Comparison of ENCODE assay signal across 20 cellular contexts in the genomic region with DNA sequence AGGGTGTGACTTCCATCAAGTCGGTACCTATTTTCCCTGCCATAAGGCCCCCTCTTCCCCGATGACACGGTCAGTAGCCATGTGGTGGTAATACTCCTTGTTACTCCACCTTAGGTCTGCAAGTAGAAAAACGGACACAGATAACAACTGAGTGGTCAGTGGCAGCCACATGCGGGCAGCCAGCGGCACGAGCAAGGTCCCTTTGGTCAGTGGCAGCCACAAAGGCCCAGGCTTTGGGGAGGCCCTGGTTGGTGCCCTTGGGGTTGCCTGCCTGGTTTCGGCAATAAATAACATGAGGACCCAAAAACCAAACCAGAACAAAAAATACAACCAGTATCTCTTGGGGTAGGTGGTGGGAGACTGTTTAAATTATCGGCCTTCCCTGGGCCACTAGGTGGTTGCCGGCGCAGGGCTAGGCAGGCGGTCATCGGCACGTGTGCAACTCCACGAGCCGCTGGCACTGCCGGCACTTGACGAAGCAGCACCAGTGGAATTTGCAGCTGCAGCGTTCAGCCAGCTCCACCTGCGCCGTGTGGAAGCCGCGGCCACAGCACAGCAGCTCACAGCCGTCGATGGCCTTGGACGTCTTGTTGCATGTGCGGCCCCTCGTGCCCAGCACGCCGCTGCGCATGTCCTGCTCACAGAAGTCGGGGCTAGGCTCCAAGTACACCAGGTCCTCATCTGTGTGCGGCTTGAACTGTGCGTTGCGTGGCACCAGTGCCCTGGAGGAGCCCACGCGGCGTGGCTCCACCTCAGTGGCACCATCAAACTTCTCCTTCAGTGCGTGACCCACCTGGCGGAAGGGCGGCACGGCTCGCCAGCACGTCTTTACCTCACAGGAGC. TPM values are rescaled to one million over a fixed set of nuclear protein-coding genes. Genes with fewer than 3 reads are reported as not detected.
A peak's percentile ranks its signal among the peaks of the same experiment; 100 is the strongest.
DNase-seq lines count a peak whose midpoint lies in the region; ATAC-seq and TF ChIP-seq lines count a peak whose summit lies in the region.
"Had no signal": no experiment of that assay in that cellular context is flagged by ENCODE, and none has a peak within 500 bp of the region (broad histone marks: within the 10 kb centered on the region; RNA-seq: fewer than 3 reads in every experiment).

No MANE protein-coding gene starts in this region.

- H3K9me3 Mint-ChIP-seq in brain = no peaks in the 10 kb centered on the region
- H3K9me3 Mint-ChIP-seq: activated CD4-positive, alpha-beta memory T cell treated with anti-CD3 and anti-CD28 coated beads, Interleukin-2, amount 10 ng/mL, durations not matched to agents 7 days and 5 days had no signal

- no peak for TF ChIP-seq EP300 in neural cell (conservative IDR thresholded peaks at IDR 0.05; ENCODE audit: poor library complexity, severe bottlenecking)

- H3K27ac Mint-ChIP-seq in brain = peak overlapping the region in 3 of 5 experiments; percentile 5 to 79 (median 71)

- TF ChIP-seq RAD21 in neural cell (conservative IDR thresholded peaks at IDR 0.05) = no peak

- H2AFZ ChIP-seq in neural cell (ENCODE audit: low read depth, low read length) = no peak overlapping the region

- TF ChIP-seq CTCF in right atrium auricular region (IDR thresholded peaks at IDR 0.05) (no peak), brain (conservative IDR thresholded peaks at IDR 0.05) (no peak), neural cell (IDR thresholded peaks at IDR 0.05; ENCODE audit: poor library complexity, severe bottlenecking) (no peak)

- peaks cover 0 to 25% of the 10 kb centered on the region in 2 donors for H3K4me1 ChIP-seq in right atrium auricular region

- no peak overlapping the region for H3K9ac ChIP-seq in neural cell (ENCODE audit: low read length)

- no peaks in the 10 kb centered on the region for H3F3A ChIP-seq in neural cell (ENCODE audit: insufficient read depth, low read length, poor library complexity, severe bottlenecking)

- no peak overlapping the region for H3K27ac ChIP-seq in right atrium auricular region
- no peak overlapping the region for H3K27ac ChIP-seq in neural cell (ENCODE audit: low read length)
- H3K27ac ChIP-seq: vagina had no signal

- DNase-seq in left cardiac atrium (peak; percentile 18), right atrium auricular region (ENCODE audit: low spot score) (no peak), GM19240 (ENCODE audit: insufficient read length, low spot score) (no peak), DMS 273 treated with DMSO at 0.1 percent for 48 hours (lab: John Stamatoyannopoulos, UW) (no peak)
- no peak for DNase-seq in activated CD8-positive, alpha-beta memory T cell treated with anti-CD3 and anti-CD28 coated beads for 24 hours
- DNase-seq: activated CD4-positive, alpha-beta memory T cell treated with anti-CD3 and anti-CD28 coated beads, Interleukin-2, amount 10 ng/mL, durations not matched to agents 7 days and 5 days; activated CD4-positive, CD25-positive, alpha-beta regulatory T cell; activated naive CD4-positive, alpha-beta T cell treated with Interleukin-2 at 50 U/mL for 16 hours; C1 segment of cervical spinal cord; caudate nucleus; IMR-90; NCI-H2029 treated with DMSO at 0.1 percent for 48 hours; NCI-H2227 treated with DMSO at 0.1 percent for 48 hours; occipital lobe; small intestine; T1000 had no signal

- intact Hi-C loops in left cardiac atrium (cut with DNase I) = no loop called here

- H3K9me3 ChIP-seq in right atrium auricular region (no peaks in the 10 kb centered on the region), neural cell (ENCODE audit: low read length) (no peaks in the 10 kb centered on the region)
- H3K9me3 ChIP-seq: vagina had no signal

- H4K20me1 ChIP-seq in neural cell (ENCODE audit: insufficient read depth) = no peaks in the 10 kb centered on the region

- H3K36me3 Mint-ChIP-seq in brain = peaks cover 10% of the 10 kb centered on the region

- H3K27me3 Mint-ChIP-seq in brain = peaks cover 3% of the 10 kb centered on the region
- H3K27me3 Mint-ChIP-seq: activated CD4-positive, alpha-beta memory T cell treated with anti-CD3 and anti-CD28 coated beads, Interleukin-2, amount 10 ng/mL, durations not matched to agents 7 days and 5 days had no signal

- H3K79me2 ChIP-seq in neural cell (replicated peaks; ENCODE audit: insufficient read depth, low read length) = no peaks in the 10 kb centered on the region

- peaks cover 58% of the 10 kb centered on the region for H3K4me1 Mint-ChIP-seq in brain

- H3K27me3 ChIP-seq in right atrium auricular region (no peaks in the 10 kb centered on the region), neural cell (ENCODE audit: insufficient read depth, low read depth, low read length) (no peaks in the 10 kb centered on the region)
- H3K27me3 ChIP-seq: vagina had no signal

- no peak overlapping the region for H3K4me3 Mint-ChIP-seq in brain
- H3K4me3 Mint-ChIP-seq: activated CD4-positive, alpha-beta memory T cell treated with anti-CD3 and anti-CD28 coated beads, Interleukin-2, amount 10 ng/mL, durations not matched to agents 7 days and 5 days had no signal

- no peaks in the 10 kb centered on the region for H3K9me2 ChIP-seq in neural cell (ENCODE audit: insufficient read depth, low read length)

- peaks cover 12% of the 10 kb centered on the region for H3K36me3 ChIP-seq in right atrium auricular region
- no peaks in the 10 kb centered on the region for H3K36me3 ChIP-seq in neural cell (ENCODE audit: insufficient read depth, low read length)

- ATAC-seq in left cardiac atrium (no peak), HG03442 (IDR thresholded peaks at IDR 0.05; ENCODE audit: unreplicated experiment) (no peak)

- H3K4me3 ChIP-seq in right atrium auricular region = no peak overlapping the region
- peak overlapping the region; percentile 25 for H3K4me3 ChIP-seq in neural cell (ENCODE audit: low read length)
- H3K4me3 ChIP-seq: vagina had no signal

- H3K4me2 ChIP-seq in neural cell (ENCODE audit: low read length) = no peak overlapping the region

TF ChIP-seq in neural cell, 6 proteins besides CTCF, POLR2A, EP300 and RAD21:
- TF ChIP-seq POLR2AphosphoS5 (IDR thresholded peaks at IDR 0.05) = no peak
- TF ChIP-seq REST (IDR thresholded peaks at IDR 0.05; ENCODE audit: borderline replicate concordance) = no peak
- no peak for TF ChIP-seq EZH2 (IDR thresholded peaks at IDR 0.05; ENCODE audit: borderline replicate concordance, insufficient read depth, low read length, poor library complexity, severe bottlenecking)
- TF ChIP-seq SMC3 (conservative IDR thresholded peaks at IDR 0.05; ENCODE audit: poor library complexity) = no peak
- TF ChIP-seq MXI1 (conservative IDR thresholded peaks at IDR 0.05; ENCODE audit: poor library complexity, severe bottlenecking) = no peak
- no peak for TF ChIP-seq TAF1 (IDR thresholded peaks at IDR 0.05; ENCODE audit: low read depth)

RNA-seq across cellular contexts. Expression of gene WNT4, which starts 23.1 kb away (rescaled TPM):
- total RNA-seq in left cardiac atrium (under 1 TPM in 1 of 2 donors, not detected in 1; 0.18 TPM), right atrium auricular region (under 1 TPM in 1 of 2 donors, not detected in 1; 0.16 TPM)
- polyA plus RNA-seq in brain (ENCODE audit: insufficient read depth, low read depth, low replicate concordance) (5.0 TPM), neural cell (5.1 and 6.0 TPM in 2 replicates)
- 6.3 and 11.5 TPM in 2 replicates for polyA minus RNA-seq in neural cell
- total RNA-seq: activated CD4-positive, alpha-beta memory T cell treated with anti-CD3 and anti-CD28 coated beads, Interleukin-2, amount 10 ng/mL, durations not matched to agents 7 days and 5 days; IMR-90 had no signal
- polyA plus RNA-seq: IMR-90 had no signal
